In the genomic region with DNA sequence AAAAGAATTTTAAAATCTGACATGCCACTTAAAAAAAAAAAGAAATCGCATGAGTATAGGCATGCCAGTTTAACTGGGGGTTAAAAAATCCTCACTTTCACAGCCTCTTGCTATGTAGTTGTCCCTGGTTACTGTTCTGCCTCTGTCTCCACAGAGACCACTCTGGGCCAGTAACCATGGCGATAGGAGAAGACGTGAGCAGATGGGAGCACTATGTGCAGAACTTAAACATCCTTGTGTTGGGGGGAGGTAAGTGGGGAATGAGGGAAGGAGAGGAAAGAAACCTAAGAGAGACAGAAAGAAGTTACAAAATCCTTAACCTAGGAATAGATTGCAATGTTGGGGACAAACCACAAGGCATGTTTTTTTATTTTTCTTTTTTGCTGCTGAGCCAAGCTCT, we compare ENCODE assay signal across 13 cellular contexts.
DNase-seq lines count a peak whose midpoint lies in the region; ATAC-seq, FAIRE-seq and TF ChIP-seq lines count a peak whose summit lies in the region.
"Had no signal": no experiment of that assay in that cellular context is flagged by ENCODE, and none has a peak within 500 bp of the region (broad histone marks: within the 10 kb centered on the region; RNA-seq: fewer than 3 reads in every experiment).

No MANE protein-coding gene starts in this region.

- no peak for TF ChIP-seq CTCF in K562 (IDR thresholded peaks at IDR 0.05 in 2 of 3, conservative IDR thresholded peaks at IDR 0.05 in 1 of 3; ENCODE audit: insufficient read depth in 2 of 3, low read depth in 1 of 3, low read length in 3 of 3)
- no peak for TF ChIP-seq CTCF in neural progenitor cell (IDR thresholded peaks at IDR 0.05)

- no peaks in the 10 kb centered on the region for H3K9me3 Mint-ChIP-seq in neural progenitor cell

- H3K27me3 ChIP-seq in K562 (ENCODE audit: control insufficient read depth in 2 of 2, insufficient read depth in 2 of 2, low read length in 2 of 2) (no peaks in the 10 kb centered on the region), neural progenitor cell (no peaks in the 10 kb centered on the region)

- no peaks in the 10 kb centered on the region for H3K36me3 Mint-ChIP-seq in neural progenitor cell
- H3K36me3 Mint-ChIP-seq: CD4-positive, alpha-beta memory T cell had no signal

- TF ChIP-seq EP300 in K562 (IDR thresholded peaks at IDR 0.05; ENCODE audit: low read length) = no peak

- CTCF ChIA-PET in K562 (lab: Yijun Ruan, JAX; ENCODE audit: low intra/inter-chr PET ratio) = no interaction called here

- DNase-seq in NCI-H748 (lab: John Stamatoyannopoulos, UW; ENCODE audit: unreplicated experiment) (peak; percentile 8), NCI-H748 treated with DMSO at 0.1 percent for 48 hours (lab: John Stamatoyannopoulos, UW) (no peak), NCI-H524 treated with DMSO at 0.1 percent for 48 hours (lab: John Stamatoyannopoulos, UW) (peak; percentile 23), K562 (ENCODE audit: extremely low read depth in 1 of 4, low spot score in 3 of 4) (no peak), neural progenitor cell (ENCODE audit: low spot score) (no peak), NCI-H2196 treated with DMSO at 0.1 percent for 48 hours (lab: John Stamatoyannopoulos, UW; ENCODE audit: unreplicated experiment) (no peak), DMS 273 treated with DMSO at 0.1 percent for 48 hours (lab: John Stamatoyannopoulos, UW) (no peak)
- DNase-seq: CD4-positive, alpha-beta memory T cell; DMS79 treated with DMSO at 0.1 percent for 48 hours; GF-D8; GOT3; H7 had no signal

- H3K9me1 ChIP-seq in K562 (ENCODE audit: control insufficient read depth, insufficient read depth, low read length) = no peaks in the 10 kb centered on the region

- H3K27me3 Mint-ChIP-seq in neural progenitor cell (ENCODE audit: insufficient read depth, low read depth) = no peaks in the 10 kb centered on the region

- 7% methylated on average over 3 of the region's 3 CpGs for WGBS in K562 (ENCODE audit: insufficient coverage, low coverage, missing lambda C conversion rate)

- H3K9me3 ChIP-seq in K562 (replicated peaks; ENCODE audit: control insufficient read depth, insufficient read depth, low read depth, low read length) (no peaks in the 10 kb centered on the region), neural progenitor cell (ENCODE audit: low read depth) (no peaks in the 10 kb centered on the region)

- H4K20me1 ChIP-seq in K562 (replicated peaks; ENCODE audit: control insufficient read depth, insufficient read depth, low read length) (no peaks in the 10 kb centered on the region), neural progenitor cell (ENCODE audit: low read depth) (no peaks in the 10 kb centered on the region)

- no peak overlapping the region for H3K4me2 ChIP-seq in K562 (ENCODE audit: insufficient read depth, low read length)
- H3K4me2 ChIP-seq in neural progenitor cell = no peak overlapping the region

- H2AFZ ChIP-seq in K562 (ENCODE audit: low read depth, low read length) (no peak overlapping the region), neural progenitor cell (replicated peaks) (no peak overlapping the region)

- peak overlapping the region; percentile 44 for H3K27ac Mint-ChIP-seq in neural progenitor cell
- H3K27ac Mint-ChIP-seq: CD4-positive, alpha-beta memory T cell had no signal

- peaks cover 11% of the 10 kb centered on the region for H3K4me1 Mint-ChIP-seq in neural progenitor cell
- H3K4me1 Mint-ChIP-seq: CD4-positive, alpha-beta memory T cell had no signal

- no peak overlapping the region for H3K4me3 Mint-ChIP-seq in neural progenitor cell
- H3K4me3 Mint-ChIP-seq: CD4-positive, alpha-beta memory T cell had no signal

- H3K79me2 ChIP-seq in K562 (ENCODE audit: control insufficient read depth, insufficient read depth, low read length) = no peaks in the 10 kb centered on the region
- H3K79me2 ChIP-seq in neural progenitor cell (ENCODE audit: low read depth) = no peaks in the 10 kb centered on the region

- H3K27ac ChIP-seq in K562 (ENCODE audit: extremely low read depth, low read depth, low read length) (no peak overlapping the region), neural progenitor cell (no peak overlapping the region)

- no peak for ATAC-seq in K562
- ATAC-seq: HCT116 had no signal

- H3K9ac ChIP-seq in K562 (ENCODE audit: insufficient read depth in 1 of 2, low read depth in 2 of 2, low read length in 2 of 2) (no peak overlapping the region), neural progenitor cell (no peak overlapping the region)

- in situ Hi-C loops in K562 (cut with MboI) = no loop called here

- no TSS peak for BruUV-seq in K562 (replicated peaks; lab: Mats Ljungman, UMichigan)

- FAIRE-seq in K562 (lab: Jason Lieb, UNC) = no peak

- intact Hi-C loops in K562 (cut with micrococcal nuclease) = no loop called here

- no peak overlapping the region for H3K4me3 ChIP-seq in K562
- H3K4me3 ChIP-seq in neural progenitor cell = no peak overlapping the region

- POLR2A ChIA-PET in K562 (lab: Yijun Ruan, JAX) = no interaction called here

- TF ChIP-seq POLR2A in K562 (conservative IDR thresholded peaks at IDR 0.05) = no peak

- H3F3A ChIP-seq in neural progenitor cell (ENCODE audit: low read depth) = no peaks in the 10 kb centered on the region

- H3K36me3 ChIP-seq in K562 (ENCODE audit: control insufficient read depth, insufficient read depth, low read length) = no peaks in the 10 kb centered on the region
- H3K36me3 ChIP-seq in neural progenitor cell = no peaks in the 10 kb centered on the region

- peaks cover 7 to 19% of the 10 kb centered on the region in 2 experiments; a peak in 4 of 5 replicates for H3K4me1 ChIP-seq in K562 (replicated peaks in 1 of 2; ENCODE audit: control insufficient read depth in 2 of 2, insufficient read depth in 2 of 2, low read length in 2 of 2)
- no peaks in the 10 kb centered on the region for H3K4me1 ChIP-seq in neural progenitor cell

- no peak for TF ChIP-seq RAD21 in K562 (CRISPR knock-in tag; conservative IDR thresholded peaks at IDR 0.05 in 1 of 2, IDR thresholded peaks at IDR 0.05 in 1 of 2)

TF ChIP-seq in K562, 482 proteins besides CTCF, POLR2A, EP300 and RAD21:
- TF ChIP-seq HOXB6 (CRISPR knock-in tag; IDR thresholded peaks at IDR 0.05; ENCODE audit: borderline replicate concordance) (no peak), BMI1 (IDR thresholded peaks at IDR 0.05; ENCODE audit: low read length) (no peak), NCOA6 (IDR thresholded peaks at IDR 0.05) (no peak), CBFA2T3 (IDR thresholded peaks at IDR 0.05) (no peak), RFX1 (IDR thresholded peaks at IDR 0.05) (peak; percentile 54)

Comparison
In these comparisons a context has a peak if more than half of its experiments do, and no peak if none do; other contexts are left out.
1. DNase-seq: peak in NCI-H748 (single experiment) and NCI-H524 treated with DMSO at 0.1 percent for 48 hours (single experiment); none in NCI-H748 treated with DMSO at 0.1 percent for 48 hours (single experiment), K562 (0 of 4), neural progenitor cell (single experiment), NCI-H2196 treated with DMSO at 0.1 percent for 48 hours (single experiment) and DMS 273 treated with DMSO at 0.1 percent for 48 hours (single experiment).